31 cellular contexts compared by ENCODE assay signal in genomic region chr5:113003763-113004162, GRCh38.
"Had no signal": no experiment of that assay in that cellular context is flagged by ENCODE, and none has a peak within 500 bp of the region (broad histone marks: within the 10 kb centered on the region; RNA-seq: fewer than 3 reads in every experiment).

No MANE protein-coding gene starts in this region.

- H2AFZ ChIP-seq: hepatocyte had no signal

- H3K4me1 ChIP-seq: breast epithelium, colonic mucosa, gastroesophageal sphincter had no signal

- ATAC-seq: activated CD8-positive, alpha-beta T cell treated with anti-CD3 and anti-CD28 coated beads for 36 hours; activated T-cell treated with anti-CD3 and anti-CD28 coated beads, Interleukin-2, amount 50 U/mL, for 4 hours; activated T-helper 17 cell treated with anti-CD3 and anti-CD28 coated beads, Interleukin-2, amount 50 U/mL, for 72 hours; gastroesophageal sphincter; heart right ventricle; WTC11 had no signal

- FAIRE-seq: endometrium, endothelial cell of umbilical vein, TTC549 had no signal

- DNase-seq: activated CD4-positive, alpha-beta T cell treated with anti-CD3 and anti-CD28 coated beads for 1 hour; activated CD4-positive, alpha-beta T cell treated with anti-CD3 and anti-CD28 coated beads for 4 hours; activated CD4-positive, alpha-beta T cell treated with anti-CD3 and anti-CD28 coated beads, Interleukin-2, amount 10 ng/mL, durations not matched to agents 7 days and 5 days; activated CD4-positive, alpha-beta T cell treated with anti-CD3 and anti-CD28 coated beads, Interleukin-2, amount 50 U/mL, for 4 hours; activated CD8-positive, alpha-beta memory T cell treated with anti-CD3 and anti-CD28 coated beads for 24 hours; activated CD8-positive, alpha-beta T cell treated with anti-CD3 and anti-CD28 coated beads for 36 hours; activated effector memory CD4-positive, alpha-beta T cell treated with Interleukin-2 at 50 U/mL for 16 hours; activated gamma-delta T cell treated with Interleukin-2 at 50 U/mL for 16 hours; activated naive CD4-positive, alpha-beta T cell treated with anti-CD3 and anti-CD28 coated beads, Interleukin-2, amount 50 U/mL, for 16 hours; activated naive CD4-positive, alpha-beta T cell treated with Interleukin-2 at 50 U/mL for 16 hours; activated T-cell treated with anti-CD3 and anti-CD28 coated beads, Interleukin-2, amount 50 U/mL, for 4 hours; amygdala; aorta; central memory CD4-positive, alpha-beta T cell; cerebellar nuclear complex; colonic mucosa; effector CD8-positive, alpha-beta T cell; esophagus squamous epithelium; foreskin melanocyte; heart right ventricle; T-helper 2 cell had no signal

- H3K4me2 ChIP-seq: hepatocyte had no signal

- H3K27me3 ChIP-seq: breast epithelium, cardiac muscle cell, colonic mucosa, esophagus squamous epithelium, gastroesophageal sphincter, heart right ventricle, hepatocyte had no signal

- H3K4me3 ChIP-seq: breast epithelium, cardiac muscle cell, colonic mucosa, esophagus squamous epithelium, gastroesophageal sphincter, heart right ventricle, hepatocyte had no signal

- H3K27ac ChIP-seq: breast epithelium, cardiac muscle cell, colonic mucosa, esophagus squamous epithelium, gastroesophageal sphincter, heart right ventricle, hepatocyte, VCaP had no signal

- H3K9me3 ChIP-seq: breast epithelium, colonic mucosa, esophagus squamous epithelium, gastroesophageal sphincter, heart right ventricle had no signal
